8 cellular contexts compared by ENCODE assay signal in genomic region chr3:10753964-10754363, GRCh38.
DNase-seq lines count a peak whose midpoint lies in the region; ATAC-seq and TF ChIP-seq lines count a peak whose summit lies in the region.

No MANE protein-coding gene starts in this region.

- H3K36me3 Mint-ChIP-seq in activated CD4-positive, alpha-beta T cell treated with anti-CD3 and anti-CD28 coated beads for 36 hours (ENCODE audit: low read depth): no peaks in the 10 kb centered on the region
- H3K36me3 Mint-ChIP-seq in activated CD8-positive, alpha-beta T cell treated with anti-CD3 and anti-CD28 coated beads, Interleukin-2, amount 10 ng/mL, durations not matched to agents 7 days and 5 days (ENCODE audit: low read depth): no peaks in the 10 kb centered on the region
- no peaks in the 10 kb centered on the region for H3K36me3 Mint-ChIP-seq in CD8-positive, alpha-beta memory T cell

- H3K36me3 ChIP-seq in left ventricle myocardium inferior: no peaks in the 10 kb centered on the region
- H3K36me3 ChIP-seq in CD8-positive, alpha-beta memory T cell (ENCODE audit: insufficient read depth, low read length): no peaks in the 10 kb centered on the region

- H3K9me3 Mint-ChIP-seq in activated CD4-positive, alpha-beta T cell treated with anti-CD3 and anti-CD28 coated beads for 36 hours (ENCODE audit: low read depth): no peaks in the 10 kb centered on the region
- no peaks in the 10 kb centered on the region for H3K9me3 Mint-ChIP-seq in activated CD8-positive, alpha-beta T cell treated with anti-CD3 and anti-CD28 coated beads, Interleukin-2, amount 10 ng/mL, durations not matched to agents 7 days and 5 days (ENCODE audit: insufficient read depth)
- peaks cover 0 to 2% (median 0%) of the 10 kb centered on the region in 5 donors for H3K9me3 Mint-ChIP-seq in CD8-positive, alpha-beta memory T cell

- peaks cover 90% of the 10 kb centered on the region for H3K27me3 ChIP-seq in left ventricle myocardium inferior (ENCODE audit: low read depth)
- no peaks in the 10 kb centered on the region for H3K27me3 ChIP-seq in CD8-positive, alpha-beta memory T cell (ENCODE audit: insufficient read depth, low read length, poor library complexity, severe bottlenecking)

- POLR2A ChIA-PET in activated CD4-positive, alpha-beta T cell treated with anti-CD3 and anti-CD28 coated beads for 36 hours (lab: Charles Lee): no interaction called here
- POLR2A ChIA-PET in activated CD8-positive, alpha-beta T cell treated with anti-CD3 and anti-CD28 coated beads, Interleukin-2, amount 10 ng/mL, durations not matched to agents 7 days and 5 days (lab: Charles Lee): interaction anchor here (1.8 kb wide), 1 partner anchor 15 kb away, joined by 4 read pairs; no protein-coding TSS in a partner anchor
- POLR2A ChIA-PET in CD8-positive, alpha-beta memory T cell (lab: Charles Lee): no interaction called here

- H3K27ac ChIP-seq in left ventricle myocardium inferior (replicated peaks): no peak overlapping the region
- H3K27ac ChIP-seq in CD8-positive, alpha-beta memory T cell (ENCODE audit: low read depth, low read length): no peak overlapping the region

- intact Hi-C loops in activated CD4-positive, alpha-beta T cell treated with anti-CD3 and anti-CD28 coated beads for 36 hours (cut with DNase I, micrococcal nuclease): loop anchor here in 1 of 2 experiments (5.0 kb wide), 1 partner anchor 157 kb away; no protein-coding TSS in a partner anchor
- intact Hi-C loops in left ventricle myocardium inferior (cut with micrococcal nuclease): loop anchor here (10.0 kb wide), 1 partner anchor 311 kb away; no protein-coding TSS in a partner anchor

- no peak overlapping the region for H3K4me3 ChIP-seq in left ventricle myocardium inferior
- H3K4me3 ChIP-seq in CD8-positive, alpha-beta memory T cell (ENCODE audit: low read length): no peak overlapping the region

- ATAC-seq in activated CD4-positive, alpha-beta T cell treated with anti-CD3 and anti-CD28 coated beads for 36 hours: no peak
- peak; percentile 67 for ATAC-seq in activated CD8-positive, alpha-beta T cell treated with anti-CD3 and anti-CD28 coated beads, Interleukin-2, amount 10 ng/mL, durations not matched to agents 7 days and 5 days
- no peak for ATAC-seq in GM18861 (IDR thresholded peaks at IDR 0.05; ENCODE audit: unreplicated experiment)
- no peak for ATAC-seq in HG03139 (IDR thresholded peaks at IDR 0.05; ENCODE audit: unreplicated experiment)

- no peak for TF ChIP-seq CTCF in left ventricle myocardium inferior (IDR thresholded peaks at IDR 0.05; ENCODE audit: borderline replicate concordance)

- H3K9me3 ChIP-seq in left ventricle myocardium inferior (replicated peaks): no peaks in the 10 kb centered on the region
- no peaks in the 10 kb centered on the region for H3K9me3 ChIP-seq in CD8-positive, alpha-beta memory T cell (ENCODE audit: low read length)

- H3K4me3 Mint-ChIP-seq in activated CD4-positive, alpha-beta T cell treated with anti-CD3 and anti-CD28 coated beads for 36 hours: no peak overlapping the region
- H3K4me3 Mint-ChIP-seq in activated CD8-positive, alpha-beta T cell treated with anti-CD3 and anti-CD28 coated beads, Interleukin-2, amount 10 ng/mL, durations not matched to agents 7 days and 5 days: no peak overlapping the region
- H3K4me3 Mint-ChIP-seq in CD8-positive, alpha-beta memory T cell: no peak overlapping the region

- peaks cover 5% of the 10 kb centered on the region for H3K4me1 Mint-ChIP-seq in activated CD4-positive, alpha-beta T cell treated with anti-CD3 and anti-CD28 coated beads for 36 hours
- no peaks in the 10 kb centered on the region for H3K4me1 Mint-ChIP-seq in activated CD8-positive, alpha-beta T cell treated with anti-CD3 and anti-CD28 coated beads, Interleukin-2, amount 10 ng/mL, durations not matched to agents 7 days and 5 days (ENCODE audit: low read depth)
- H3K4me1 Mint-ChIP-seq in CD8-positive, alpha-beta memory T cell: no peaks in the 10 kb centered on the region

- DNase-seq in activated CD4-positive, alpha-beta T cell treated with anti-CD3 and anti-CD28 coated beads for 36 hours: peak; percentile 75
- DNase-seq in activated CD4-positive, alpha-beta T cell treated with anti-CD3 and anti-CD28 coated beads for 1 hour: no peak
- peak; percentile 70 for DNase-seq in activated CD8-positive, alpha-beta T cell treated with anti-CD3 and anti-CD28 coated beads, Interleukin-2, amount 10 ng/mL, durations not matched to agents 7 days and 5 days
- DNase-seq in left ventricle myocardium inferior: peak; percentile 48
- DNase-seq in stimulated activated CD8-positive, alpha-beta memory T cell treated with anti-CD3 and anti-CD28 coated beads, Interleukin-4, amount 100 ng/mL, for 48 hours: peak; percentile 76
- DNase-seq in CD8-positive, alpha-beta memory T cell: no peak

- no peaks in the 10 kb centered on the region for H3K4me1 ChIP-seq in left ventricle myocardium inferior
- no peaks in the 10 kb centered on the region for H3K4me1 ChIP-seq in CD8-positive, alpha-beta memory T cell (ENCODE audit: insufficient read depth, low read length)

- peaks cover 24% of the 10 kb centered on the region for H3K27me3 Mint-ChIP-seq in activated CD4-positive, alpha-beta T cell treated with anti-CD3 and anti-CD28 coated beads for 36 hours
- H3K27me3 Mint-ChIP-seq in activated CD8-positive, alpha-beta T cell treated with anti-CD3 and anti-CD28 coated beads, Interleukin-2, amount 10 ng/mL, durations not matched to agents 7 days and 5 days (ENCODE audit: low read depth): peaks cover 5% of the 10 kb centered on the region
- H3K27me3 Mint-ChIP-seq in CD8-positive, alpha-beta memory T cell: peaks cover 14 to 41% of the 10 kb centered on the region in 2 donors

- CTCF ChIA-PET in activated CD4-positive, alpha-beta T cell treated with anti-CD3 and anti-CD28 coated beads for 36 hours (lab: Charles Lee): interaction anchor here (1.7 kb wide), 1 partner anchor 14 kb away, joined by 5 read pairs; no protein-coding TSS in a partner anchor
- CTCF ChIA-PET in activated CD8-positive, alpha-beta T cell treated with anti-CD3 and anti-CD28 coated beads, Interleukin-2, amount 10 ng/mL, durations not matched to agents 7 days and 5 days (lab: Charles Lee): interaction anchor here (1.2 kb wide), 1 partner anchor 14 kb away, joined by 5 read pairs; no protein-coding TSS in a partner anchor
- CTCF ChIA-PET in CD8-positive, alpha-beta memory T cell (lab: Charles Lee): no interaction called here

- no peak overlapping the region for H3K27ac Mint-ChIP-seq in activated CD4-positive, alpha-beta T cell treated with anti-CD3 and anti-CD28 coated beads for 36 hours
- no peak overlapping the region for H3K27ac Mint-ChIP-seq in activated CD8-positive, alpha-beta T cell treated with anti-CD3 and anti-CD28 coated beads, Interleukin-2, amount 10 ng/mL, durations not matched to agents 7 days and 5 days
- H3K27ac Mint-ChIP-seq in CD8-positive, alpha-beta memory T cell: no peak overlapping the region

Comparison
In these comparisons a context has a peak if more than half of its experiments do, and no peak if none do; other contexts are left out.
1. DNase-seq: peak in activated CD4-positive, alpha-beta T cell treated with anti-CD3 and anti-CD28 coated beads for 36 hours (single experiment), activated CD8-positive, alpha-beta T cell treated with anti-CD3 and anti-CD28 coated beads, Interleukin-2, amount 10 ng/mL, durations not matched to agents 7 days and 5 days (single experiment), left ventricle myocardium inferior (single experiment) and stimulated activated CD8-positive, alpha-beta memory T cell treated with anti-CD3 and anti-CD28 coated beads, Interleukin-4, amount 100 ng/mL, for 48 hours (single experiment); none in activated CD4-positive, alpha-beta T cell treated with anti-CD3 and anti-CD28 coated beads for 1 hour (single experiment) and CD8-positive, alpha-beta memory T cell (0 of 5).